11 cellular contexts compared by ENCODE assay signal in genomic region chr22:37145415-37146385, GRCh38. TPM values are rescaled to one million over a fixed set of nuclear protein-coding genes. Genes with fewer than 3 reads are reported as not detected.
DNase-seq lines count a peak whose midpoint lies in the region; ATAC-seq, FAIRE-seq and TF ChIP-seq lines count a peak whose summit lies in the region.
"Had no signal": no experiment of that assay in that cellular context is flagged by ENCODE, and none has a peak within 500 bp of the region (broad histone marks: within the 10 kb centered on the region; RNA-seq: fewer than 3 reads in every experiment).

No MANE protein-coding gene starts in this region.

- no peaks in the 10 kb centered on the region for H3K27me3 Mint-ChIP-seq in activated T-helper 2 cell treated with anti-CD3 and anti-CD28 coated beads, Interferon-gamma antibody, Interleukin-2, Interleukin-4, amounts not matched to agents 10 μg/mL and 5 μg/mL and 100 μg/mL, durations not matched to agents 14 hours and 24 hours and 36 hours (ENCODE audit: low read depth)

- no TSS peak for BruUV-seq in HepG2 (replicated peaks; lab: Mats Ljungman, UMichigan)

- no peaks in the 10 kb centered on the region for H3K36me3 ChIP-seq in HepG2 (replicated peaks in 1 of 2; ENCODE audit: control insufficient read depth in 1 of 2, insufficient read depth in 2 of 2, low read length in 2 of 2)
- H3K36me3 ChIP-seq: Peyer's patch had no signal

- peak overlapping the region; percentile 92 for H3K4me3 Mint-ChIP-seq in activated T-helper 2 cell treated with anti-CD3 and anti-CD28 coated beads, Interferon-gamma antibody, Interleukin-2, Interleukin-4, amounts not matched to agents 10 μg/mL and 5 μg/mL and 100 μg/mL, durations not matched to agents 14 hours and 24 hours and 36 hours (ENCODE audit: low read depth)

- H3K36me3 Mint-ChIP-seq in activated T-helper 2 cell treated with anti-CD3 and anti-CD28 coated beads, Interferon-gamma antibody, Interleukin-2, Interleukin-4, amounts not matched to agents 10 μg/mL and 5 μg/mL and 100 μg/mL, durations not matched to agents 14 hours and 24 hours and 36 hours (ENCODE audit: low read depth) = peaks cover 91% of the 10 kb centered on the region

- DNase-seq in A549 (ENCODE audit: low read depth in 1 of 2, low spot score in 1 of 2) (no peak), Caki2 (ENCODE audit: low read depth) (peak; percentile 47), HepG2 (ENCODE audit: low spot score) (no peak), AG20443 (ENCODE audit: low spot score) (no peak), NK-92 (lab: John Stamatoyannopoulos, UW; ENCODE audit: unreplicated experiment) (no peak)
- no peak for DNase-seq in activated T-helper 2 cell treated with anti-CD3 and anti-CD28 coated beads, Interferon-gamma antibody, Interleukin-2, Interleukin-4, amounts not matched to agents 10 μg/mL and 5 μg/mL and 100 μg/mL, durations not matched to agents 14 hours and 24 hours and 36 hours (ENCODE audit: low spot score)

- peaks cover 3% of the 10 kb centered on the region for H3K9me3 Mint-ChIP-seq in activated T-helper 2 cell treated with anti-CD3 and anti-CD28 coated beads, Interferon-gamma antibody, Interleukin-2, Interleukin-4, amounts not matched to agents 10 μg/mL and 5 μg/mL and 100 μg/mL, durations not matched to agents 14 hours and 24 hours and 36 hours

- H3K27ac ChIP-seq in A549 (no peak overlapping the region; a peak in 1 of 6 replicates), HepG2 (ENCODE audit: extremely low read length, insufficient read depth, low read length) (no peak overlapping the region)

- intact Hi-C loops in activated T-helper 2 cell treated with anti-CD3 and anti-CD28 coated beads, Interferon-gamma antibody, Interleukin-2, Interleukin-4, amounts not matched to agents 10 μg/mL and 5 μg/mL and 100 μg/mL, durations not matched to agents 14 hours and 24 hours and 36 hours (cut with micrococcal nuclease) = loop anchor here (5.0 kb wide), 1 partner anchor 87 kb away; no protein-coding TSS in a partner anchor
- intact Hi-C loops in HepG2 (cut with micrococcal nuclease; ENCODE audit: unreplicated experiment) = loop anchor here (5.0 kb wide), 1 partner anchor 68 kb away; no protein-coding TSS in a partner anchor

- peak overlapping the region; percentile 78 for H3K27ac Mint-ChIP-seq in activated T-helper 2 cell treated with anti-CD3 and anti-CD28 coated beads, Interferon-gamma antibody, Interleukin-2, Interleukin-4, amounts not matched to agents 10 μg/mL and 5 μg/mL and 100 μg/mL, durations not matched to agents 14 hours and 24 hours and 36 hours

- ATAC-seq in A549 (no peak), HepG2 (peak; percentile 27; the same call in 2 of the 3 replicates), HG03135 (IDR thresholded peaks at IDR 0.05; ENCODE audit: unreplicated experiment) (no peak), GM18870 (IDR thresholded peaks at IDR 0.05; ENCODE audit: unreplicated experiment) (no peak)

- H3K4me2 ChIP-seq in A549 (0 out of 3 replicates have a peak overlapping the region, but pooled peaks have one; percentile 10), HepG2 (ENCODE audit: low read depth, low read length) (no peak overlapping the region)

- no peak overlapping the region for H3K4me3 ChIP-seq in A549
- H3K4me3 ChIP-seq in HepG2 (replicated peaks in 1 of 3; ENCODE audit: insufficient read depth in 1 of 3, low read depth in 2 of 3, low read length in 3 of 3) = no peak overlapping the region

- H3K9ac ChIP-seq in HepG2 (ENCODE audit: insufficient read depth, low read depth, low read length) = no peak overlapping the region

- no peaks in the 10 kb centered on the region for H3K9me3 ChIP-seq in A549
- no peaks in the 10 kb centered on the region for H3K9me3 ChIP-seq in HepG2 (ENCODE audit: low read length)
- H3K9me3 ChIP-seq: Peyer's patch had no signal

- H3K4me1 Mint-ChIP-seq in activated T-helper 2 cell treated with anti-CD3 and anti-CD28 coated beads, Interferon-gamma antibody, Interleukin-2, Interleukin-4, amounts not matched to agents 10 μg/mL and 5 μg/mL and 100 μg/mL, durations not matched to agents 14 hours and 24 hours and 36 hours (ENCODE audit: low read depth) = peaks cover 52% of the 10 kb centered on the region

- POLR2A ChIA-PET in A549 (lab: Yijun Ruan, JAX) (interaction anchor here (0.6 kb wide), 1 partner anchor 18 kb away, joined by 3 read pairs; no protein-coding TSS in a partner anchor), HepG2 (lab: Yijun Ruan, JAX) (no interaction called here)

- WGBS in A549 (ENCODE audit: missing lambda C conversion rate) = 56% methylated on average over 18 of the region's 20 CpGs
- WGBS in HepG2 (ENCODE audit: low lambda C conversion rate) = 19% methylated on average over 20 of the region's 20 CpGs

- TF ChIP-seq EP300 in A549 (IDR thresholded peaks at IDR 0.05) (no peak), HepG2 (IDR thresholded peaks at IDR 0.05; ENCODE audit: low read depth in 2 of 2, low read length in 2 of 2) (no peak), HepG2 (CRISPR knock-in tag; IDR thresholded peaks at IDR 0.05; ENCODE audit: borderline replicate concordance) (no peak)

- in situ Hi-C loops in Caki2 (cut with HindIII; ENCODE audit: low pct_unique_long_range_greater_than_20kb, low sequenced_read_pairs) (no loop called here), HepG2 (cut with HindIII; ENCODE audit: extremely low pct_ligation_motif_present, low pct_unique_long_range_greater_than_20kb) (no loop called here)

- peaks cover 12% of the 10 kb centered on the region; the same call in 2 of the 3 replicates for H3K4me1 ChIP-seq in A549
- H3K4me1 ChIP-seq in HepG2 (ENCODE audit: insufficient read depth, low read length) = 0 out of 2 replicates have a peak, but pooled peaks cover 15% of the 10 kb centered on the region

- FAIRE-seq in A549 (lab: Jason Lieb, UNC) = no peak
- no peak for FAIRE-seq in HepG2 (lab: Jason Lieb, UNC)
- FAIRE-seq: D721Med had no signal

- no peak for TF ChIP-seq CTCF in A549 (IDR thresholded peaks at IDR 0.05)
- no peak for TF ChIP-seq CTCF in HepG2 (CRISPR knock-in tag; IDR thresholded peaks at IDR 0.05)

- peaks cover 5 to 38% of the 10 kb centered on the region in 2 experiments for H3K27me3 ChIP-seq in HepG2 (ENCODE audit: control insufficient read depth in 1 of 2, insufficient read depth in 2 of 2, low read length in 2 of 2)
- H3K27me3 ChIP-seq: Peyer's patch had no signal

- no peak overlapping the region for H2AFZ ChIP-seq in HepG2 (ENCODE audit: low read length)

- TF ChIP-seq RAD21 in A549 (conservative IDR thresholded peaks at IDR 0.05 in 1 of 2, IDR thresholded peaks at IDR 0.05 in 1 of 2) = no peak
- TF ChIP-seq RAD21 in HepG2 (CRISPR knock-in tag; IDR thresholded peaks at IDR 0.05) = no peak

- CTCF ChIA-PET in A549 (lab: Yijun Ruan, JAX) (interaction anchor here (0.9 to 2.0 kb wide), 4 partner anchors 10 to 54 kb away, joined by 3 to 6 read pairs (median 3); no protein-coding TSS in a partner anchor), HepG2 (lab: Yijun Ruan, JAX; ENCODE audit: low intra/inter-chr PET ratio, low total read pairs) (no interaction called here)

- H3K79me2 ChIP-seq in HepG2 (ENCODE audit: insufficient read depth, low read length) = no peaks in the 10 kb centered on the region

- TF ChIP-seq POLR2A in A549 (IDR thresholded peaks at IDR 0.05; ENCODE audit: low read length) = no peak
- no peak for TF ChIP-seq POLR2A in HepG2 (IDR thresholded peaks at IDR 0.05; ENCODE audit: insufficient read depth in 1 of 2, low read depth in 2 of 2, low read length in 2 of 2)

- no peaks in the 10 kb centered on the region for H4K20me1 ChIP-seq in HepG2 (ENCODE audit: insufficient read depth, low read length)

RNA-seq across cellular contexts. Expression of gene IL2RB, which starts 4.0 kb away (rescaled TPM):
- polyA plus RNA-seq in A549 (2011; rRNA removed) (0.05 and 0.14 TPM in 2 replicates), A549 (2017; fragmentation: RNase III; extraction: RNeasy Plus Mini Kit Qiagen cat#74134 plus additional on column Dnase treatment) (0.04 to 0.17 TPM (median 0.05 TPM) in 3 replicates), HepG2 (2011; rRNA removed) (0.05 TPM in 1 of 2 replicates, not detected in the other)
- polyA plus RNA-seq in A549 (2012; cell fraction: cytosol; rRNA removed) = 0.05 and 0.09 TPM in 2 replicates
- polyA plus RNA-seq in A549 (2012; cell fraction: nucleus; rRNA removed) = 0.09 and 0.12 TPM in 2 replicates
- not detected in 2 replicates for polyA minus RNA-seq in A549 (2011; rRNA and poly(A)+ RNA removed)
- total RNA-seq in Caki2 (2014; rRNA removed; shearing (Covaris generic); ENCODE audit: low replicate concordance) = 0.06 TPM in 1 of 2 replicates, not detected in the other
- 404 and 410 TPM in 2 replicates for total RNA-seq in activated T-helper 2 cell treated with anti-CD3 and anti-CD28 coated beads, Interferon-gamma antibody, Interleukin-2, Interleukin-4, amounts not matched to agents 10 μg/mL and 5 μg/mL and 100 μg/mL, durations not matched to agents 14 hours and 24 hours and 36 hours
- not detected in 2 replicates for total RNA-seq in HepG2 (2016; rRNA removed; fragmentation: Illumina TruSeq; extraction: Trizol)
- not detected in 2 replicates for total RNA-seq in HepG2 (2016; cell fraction: cytosol; rRNA removed; fragmentation: Illumina TruSeq; extraction: Trizol; ENCODE audit: low read depth)
- total RNA-seq in HepG2 (2016; cell fraction: insoluble cytoplasmic fraction; rRNA removed; fragmentation: Illumina TruSeq; extraction: Trizol) = not detected in 2 replicates
- total RNA-seq in HepG2 (2016; cell fraction: membrane; rRNA removed; fragmentation: Illumina TruSeq; extraction: Trizol) = not detected in 2 replicates
- not detected in 2 replicates for total RNA-seq in HepG2 (2016; cell fraction: nucleus; rRNA removed; fragmentation: Illumina TruSeq; extraction: Trizol)
- 0.10 TPM in 1 of 2 replicates, not detected in the other for polyA plus RNA-seq in HepG2 (2011; cell fraction: cytosol; rRNA removed)
- 0.09 TPM in 1 of 2 replicates, not detected in the other for polyA plus RNA-seq in HepG2 (2011; cell fraction: nucleus; rRNA removed)
- polyA plus RNA-seq in HepG2 (2012) = 0.03 TPM in 1 of 2 replicates, not detected in the other
- not detected in 2 replicates for polyA plus RNA-seq in HepG2 (2016; cell fraction: cytosol; fragmentation: Illumina TruSeq; extraction: Trizol; ENCODE audit: low read depth)
- polyA plus RNA-seq in HepG2 (2016; cell fraction: insoluble cytoplasmic fraction; fragmentation: Illumina TruSeq; extraction: Trizol; ENCODE audit: low read depth) = not detected in 2 replicates
- polyA plus RNA-seq in HepG2 (2016; cell fraction: membrane; fragmentation: Illumina TruSeq; extraction: Trizol; ENCODE audit: low read depth) = not detected in 2 replicates
- not detected in 2 replicates for polyA plus RNA-seq in HepG2 (2016; cell fraction: nucleus; fragmentation: Illumina TruSeq; extraction: Trizol; ENCODE audit: insufficient read depth, low read depth)
- polyA minus RNA-seq in HepG2 (2011; rRNA and poly(A)+ RNA removed; ENCODE audit: low replicate concordance) = 0.06 TPM in 1 of 2 replicates, not detected in the other
- polyA minus RNA-seq in HepG2 (2011; cell fraction: cytosol; rRNA and poly(A)+ RNA removed) = not detected in 2 replicates
- polyA minus RNA-seq in HepG2 (2011; cell fraction: nucleus; rRNA and poly(A)+ RNA removed) = not detected in 2 replicates
- polyA plus RNA-seq: neural cell had no signal

RNA-seq across cellular contexts. Expression of gene TMPRSS6, which starts 36.2 kb away (rescaled TPM):
- polyA plus RNA-seq in A549 (2011; rRNA removed) (not detected in 2 replicates), A549 (2017; fragmentation: RNase III; extraction: RNeasy Plus Mini Kit Qiagen cat#74134 plus additional on column Dnase treatment) (not detected in 3 replicates), HepG2 (2011; rRNA removed) (4.8 and 8.5 TPM in 2 replicates)
- polyA plus RNA-seq in A549 (2012; cell fraction: cytosol; rRNA removed) = 0.01 TPM in 1 of 2 replicates, not detected in the other
- polyA plus RNA-seq in A549 (2012; cell fraction: nucleus; rRNA removed) = 0.05 TPM in 1 of 2 replicates, not detected in the other
- polyA minus RNA-seq in A549 (2011; rRNA and poly(A)+ RNA removed) = not detected in 2 replicates
- total RNA-seq in Caki2 (2014; rRNA removed; shearing (Covaris generic); ENCODE audit: low replicate concordance) = not detected in 2 replicates
- 9.2 and 10.2 TPM in 2 replicates for total RNA-seq in activated T-helper 2 cell treated with anti-CD3 and anti-CD28 coated beads, Interferon-gamma antibody, Interleukin-2, Interleukin-4, amounts not matched to agents 10 μg/mL and 5 μg/mL and 100 μg/mL, durations not matched to agents 14 hours and 24 hours and 36 hours
- 1.5 and 4.2 TPM in 2 replicates for total RNA-seq in HepG2 (2016; rRNA removed; fragmentation: Illumina TruSeq; extraction: Trizol)
- 1.1 and 1.5 TPM in 2 replicates for total RNA-seq in HepG2 (2016; cell fraction: cytosol; rRNA removed; fragmentation: Illumina TruSeq; extraction: Trizol; ENCODE audit: low read depth)
- total RNA-seq in HepG2 (2016; cell fraction: insoluble cytoplasmic fraction; rRNA removed; fragmentation: Illumina TruSeq; extraction: Trizol) = 1.5 and 5.2 TPM in 2 replicates
- 1.7 and 2.7 TPM in 2 replicates for total RNA-seq in HepG2 (2016; cell fraction: membrane; rRNA removed; fragmentation: Illumina TruSeq; extraction: Trizol)
- 5.1 and 6.1 TPM in 2 replicates for total RNA-seq in HepG2 (2016; cell fraction: nucleus; rRNA removed; fragmentation: Illumina TruSeq; extraction: Trizol)
- polyA plus RNA-seq in HepG2 (2011; cell fraction: cytosol; rRNA removed) = 5.4 and 5.9 TPM in 2 replicates
- polyA plus RNA-seq in HepG2 (2011; cell fraction: nucleus; rRNA removed) = 16.8 and 19.4 TPM in 2 replicates
- 4.2 and 6.4 TPM in 2 replicates for polyA plus RNA-seq in HepG2 (2012)
- polyA plus RNA-seq in HepG2 (2016; cell fraction: cytosol; fragmentation: Illumina TruSeq; extraction: Trizol; ENCODE audit: low read depth) = 1.7 TPM in 2 replicates
- polyA plus RNA-seq in HepG2 (2016; cell fraction: insoluble cytoplasmic fraction; fragmentation: Illumina TruSeq; extraction: Trizol; ENCODE audit: low read depth) = 2.3 and 2.6 TPM in 2 replicates
- polyA plus RNA-seq in HepG2 (2016; cell fraction: membrane; fragmentation: Illumina TruSeq; extraction: Trizol; ENCODE audit: low read depth) = 2.4 and 3.1 TPM in 2 replicates
- polyA plus RNA-seq in HepG2 (2016; cell fraction: nucleus; fragmentation: Illumina TruSeq; extraction: Trizol; ENCODE audit: insufficient read depth, low read depth) = 10.0 and 11.5 TPM in 2 replicates
- polyA minus RNA-seq in HepG2 (2011; rRNA and poly(A)+ RNA removed; ENCODE audit: low replicate concordance) = 6.6 TPM in 1 of 2 replicates, not detected in the other
- polyA minus RNA-seq in HepG2 (2011; cell fraction: cytosol; rRNA and poly(A)+ RNA removed) = 1.1 and 1.9 TPM in 2 replicates
- 4.0 and 5.2 TPM in 2 replicates for polyA minus RNA-seq in HepG2 (2011; cell fraction: nucleus; rRNA and poly(A)+ RNA removed)
- polyA plus RNA-seq: neural cell had no signal

RNA-seq across cellular contexts. Expression of gene C1QTNF6, which starts 42.3 kb away (rescaled TPM):
- polyA plus RNA-seq in A549 (2011; rRNA removed) (18.6 and 24.7 TPM in 2 replicates), A549 (2017; fragmentation: RNase III; extraction: RNeasy Plus Mini Kit Qiagen cat#74134 plus additional on column Dnase treatment) (17.6 to 26.7 TPM (median 24.5 TPM) in 3 replicates), HepG2 (2011; rRNA removed) (6.9 and 10.7 TPM in 2 replicates)
- polyA plus RNA-seq in A549 (2012; cell fraction: cytosol; rRNA removed) = 14.8 and 26.9 TPM in 2 replicates
- 33.8 and 39.1 TPM in 2 replicates for polyA plus RNA-seq in A549 (2012; cell fraction: nucleus; rRNA removed)
- 11.1 and 12.9 TPM in 2 replicates for polyA minus RNA-seq in A549 (2011; rRNA and poly(A)+ RNA removed)
- total RNA-seq in Caki2 (2014; rRNA removed; shearing (Covaris generic); ENCODE audit: low replicate concordance) = 14.1 and 14.9 TPM in 2 replicates
- 7.5 and 7.7 TPM in 2 replicates for total RNA-seq in activated T-helper 2 cell treated with anti-CD3 and anti-CD28 coated beads, Interferon-gamma antibody, Interleukin-2, Interleukin-4, amounts not matched to agents 10 μg/mL and 5 μg/mL and 100 μg/mL, durations not matched to agents 14 hours and 24 hours and 36 hours
- 1.5 and 2.7 TPM in 2 replicates for total RNA-seq in HepG2 (2016; rRNA removed; fragmentation: Illumina TruSeq; extraction: Trizol)
- total RNA-seq in HepG2 (2016; cell fraction: cytosol; rRNA removed; fragmentation: Illumina TruSeq; extraction: Trizol; ENCODE audit: low read depth) = 0.40 and 0.97 TPM in 2 replicates
- total RNA-seq in HepG2 (2016; cell fraction: insoluble cytoplasmic fraction; rRNA removed; fragmentation: Illumina TruSeq; extraction: Trizol) = 1.1 and 2.5 TPM in 2 replicates
- 1.7 and 1.8 TPM in 2 replicates for total RNA-seq in HepG2 (2016; cell fraction: membrane; rRNA removed; fragmentation: Illumina TruSeq; extraction: Trizol)
- 4.5 and 5.3 TPM in 2 replicates for total RNA-seq in HepG2 (2016; cell fraction: nucleus; rRNA removed; fragmentation: Illumina TruSeq; extraction: Trizol)
- 3.0 and 4.1 TPM in 2 replicates for polyA plus RNA-seq in HepG2 (2011; cell fraction: cytosol; rRNA removed)
- 39.8 and 43.2 TPM in 2 replicates for polyA plus RNA-seq in HepG2 (2011; cell fraction: nucleus; rRNA removed)
- 4.1 and 5.1 TPM in 2 replicates for polyA plus RNA-seq in HepG2 (2012)
- polyA plus RNA-seq in HepG2 (2016; cell fraction: cytosol; fragmentation: Illumina TruSeq; extraction: Trizol; ENCODE audit: low read depth) = 0.60 and 1.2 TPM in 2 replicates
- polyA plus RNA-seq in HepG2 (2016; cell fraction: insoluble cytoplasmic fraction; fragmentation: Illumina TruSeq; extraction: Trizol; ENCODE audit: low read depth) = 1.7 and 1.9 TPM in 2 replicates
- polyA plus RNA-seq in HepG2 (2016; cell fraction: membrane; fragmentation: Illumina TruSeq; extraction: Trizol; ENCODE audit: low read depth) = 1.6 and 1.8 TPM in 2 replicates
- 8.4 and 10.3 TPM in 2 replicates for polyA plus RNA-seq in HepG2 (2016; cell fraction: nucleus; fragmentation: Illumina TruSeq; extraction: Trizol; ENCODE audit: insufficient read depth, low read depth)
- polyA minus RNA-seq in HepG2 (2011; rRNA and poly(A)+ RNA removed; ENCODE audit: low replicate concordance) = 8.3 and 36.4 TPM in 2 replicates
- polyA minus RNA-seq in HepG2 (2011; cell fraction: cytosol; rRNA and poly(A)+ RNA removed) = 2.5 and 4.0 TPM in 2 replicates
- 18.0 and 21.3 TPM in 2 replicates for polyA minus RNA-seq in HepG2 (2011; cell fraction: nucleus; rRNA and poly(A)+ RNA removed)

Comparison
In these comparisons a context has a peak if more than half of its experiments do, and no peak if none do; other contexts are left out.
1. RNA of gene IL2RB, which starts 4.0 kb away (total RNA-seq): 404 to 410 TPM in activated T-helper 2 cell treated with anti-CD3 and anti-CD28 coated beads, Interferon-gamma antibody, Interleukin-2, Interleukin-4, amounts not matched to agents 10 μg/mL and 5 μg/mL and 100 μg/mL, durations not matched to agents 14 hours and 24 hours and 36 hours; 0.06 TPM in Caki2 and not detected in HepG2; every median in the first group is over 100 times any median in the second.